In genomic region chr19:1108291-1109031, GRCh38 we compare ENCODE assay signal across 22 cellular contexts. TPM values are rescaled to one million over a fixed set of nuclear protein-coding genes. Genes with fewer than 3 reads are reported as not detected.
A peak's percentile ranks its signal among the peaks of the same experiment; 100 is the strongest.
DNase-seq lines count a peak whose midpoint lies in the region; ATAC-seq, FAIRE-seq and TF ChIP-seq lines count a peak whose summit lies in the region.
"Had no signal": no experiment of that assay in that cellular context is flagged by ENCODE, and none has a peak within 500 bp of the region (broad histone marks: within the 10 kb centered on the region; RNA-seq: fewer than 3 reads in every experiment).

No MANE protein-coding gene starts in this region.

- no peaks in the 10 kb centered on the region for H3K27me3 ChIP-seq in right cardiac atrium (ENCODE audit: control insufficient read depth, insufficient read depth)
- H3K27me3 ChIP-seq in H1 (replicated peaks in 1 of 4; ENCODE audit: control insufficient read depth in 3 of 4, extremely low read depth in 1 of 4, insufficient read depth in 3 of 4, low read length in 3 of 4), result no peaks in the 10 kb centered on the region
- H3K27me3 ChIP-seq: BLaER1 treated with 17β-estradiol and CSF1 and Interleukin-3, amounts not matched to agents 10 nM and 100 nM had no signal

- intact Hi-C loops in right cardiac atrium (cut with DNase I) (loop anchor here in 1 of 4 donors (10.0 kb wide), 1 partner anchor 84 kb away; the partner anchor contains the start of genes CNN2, RNU6-2 and TMEM259), Right ventricle myocardium superior (cut with DNase I) (no loop called here)

- H2AFZ ChIP-seq in H1 (ENCODE audit: low read length), result no peak overlapping the region
- H2AFZ ChIP-seq: PC-9 had no signal

- no peak for TF ChIP-seq CTCF in H1 (IDR thresholded peaks at IDR 0.05; ENCODE audit: control extremely low read depth in 1 of 3, insufficient read depth in 1 of 3, low read depth in 1 of 3, low read length in 3 of 3)

- H3K56ac ChIP-seq in H1 (replicated peaks; ENCODE audit: insufficient read length, low read depth, low read length), result no peak overlapping the region

- H3K4me1 ChIP-seq in right cardiac atrium (ENCODE audit: control insufficient read depth, insufficient read depth, low read length), result no peaks in the 10 kb centered on the region
- H3K4me1 ChIP-seq in H1 (replicated peaks in 1 of 4; ENCODE audit: control insufficient read depth in 3 of 4, insufficient read depth in 4 of 4, low read length in 3 of 4), result peaks cover 0 to 12% (median 6%) of the 10 kb centered on the region in 4 experiments; a peak in 5 of 7 replicates

- peaks cover 2% of the 10 kb centered on the region for H3K79me1 ChIP-seq in H1 (ENCODE audit: low read depth, low read length)

- DNase-seq in right cardiac atrium (peak in 2 of 3 donors; percentile 55 to 71), Right ventricle myocardium superior (no peak), H1 (ENCODE audit: low read depth in 1 of 2, low spot score in 2 of 2) (no peak), dermis blood vessel endothelial cell (no peak), DMS153 (lab: John Stamatoyannopoulos, UW) (no peak)
- DNase-seq in activated naive CD4-positive, alpha-beta T cell (lab: John Stamatoyannopoulos, UW), result no peak
- DNase-seq: DMS53, GOT3, NCI-H1048, NCI-H1417 treated with DMSO at 0.1 percent for 48 hours, NCI-H1694 treated with DMSO at 0.1 percent for 48 hours, NCI-H2081, NCI-H2227 treated with DMSO at 0.1 percent for 48 hours, NCI-H526 treated with DMSO at 0.1 percent for 48 hours, PC-9, RPMI8226, SHP77 treated with DMSO at 0.1 percent for 48 hours had no signal

- TF ChIP-seq POLR2A in H1 (IDR thresholded peaks at IDR 0.05; ENCODE audit: control extremely low read depth in 1 of 2, low read depth in 2 of 2, low read length in 2 of 2), result no peak

- H3K23ac ChIP-seq in H1 (ENCODE audit: insufficient read length), result no peak overlapping the region

- no peak for TF ChIP-seq RAD21 in Ishikawa (IDR thresholded peaks at IDR 0.05; ENCODE audit: low read depth)
- TF ChIP-seq RAD21 in H1 (IDR thresholded peaks at IDR 0.05 in 1 of 2, conservative IDR thresholded peaks at IDR 0.05 in 1 of 2; ENCODE audit: low read depth in 2 of 2, low read length in 2 of 2), result no peak

- no peak for FAIRE-seq in H1 (lab: Jason Lieb, UNC)
- FAIRE-seq: D721Med, HTR-8/SVneo had no signal

- H3K4me3 ChIP-seq in right cardiac atrium (ENCODE audit: low read length) (no peak overlapping the region), H1 (ENCODE audit: extremely low read depth in 1 of 4, insufficient read depth in 2 of 4, low read depth in 3 of 4, low read length in 4 of 4) (no peak overlapping the region)
- H3K4me3 ChIP-seq: PC-9 had no signal

- H2BK5ac ChIP-seq in H1 (ENCODE audit: low read depth, low read length), result no peak overlapping the region

- no peak overlapping the region for H3K27ac ChIP-seq in right cardiac atrium (ENCODE audit: low read length)
- no peak overlapping the region for H3K27ac ChIP-seq in H1 (ENCODE audit: low read depth, low read length)

- H3K79me2 ChIP-seq in H1 (ENCODE audit: control insufficient read depth in 1 of 2, insufficient read depth in 2 of 2, low read length in 2 of 2), result no peaks in the 10 kb centered on the region; a peak in 1 of 4 replicates

- H2BK15ac ChIP-seq in H1 (ENCODE audit: low read length), result no peak overlapping the region

- peaks cover 5 to 14% of the 10 kb centered on the region in 2 experiments for H4K20me1 ChIP-seq in H1 (replicated peaks in 1 of 2; ENCODE audit: control insufficient read depth in 1 of 2, insufficient read depth in 2 of 2, low read length in 2 of 2)

- no peak overlapping the region for H4K5ac ChIP-seq in H1 (ENCODE audit: insufficient read length, low read depth, low read length)

- CTCF ChIA-PET in H1 (lab: Charles Lee; ENCODE audit: partially characterized antibody), result interaction anchor here (1.1 kb wide), 1 partner anchor 10 kb away, joined by 5 read pairs; no protein-coding TSS in a partner anchor

- ATAC-seq in right cardiac atrium (no peak), Right ventricle myocardium superior (ENCODE audit: poor library complexity) (no peak), GM21367 (IDR thresholded peaks at IDR 0.05; ENCODE audit: unreplicated experiment) (no peak)

- H2BK20ac ChIP-seq in H1 (ENCODE audit: low read length), result no peak overlapping the region

- no peak for TF ChIP-seq EP300 in Ishikawa (IDR thresholded peaks at IDR 0.05; ENCODE audit: borderline replicate concordance)
- TF ChIP-seq EP300 in H1 (IDR thresholded peaks at IDR 0.05; ENCODE audit: borderline replicate concordance in 1 of 2, low read depth in 2 of 2, low read length in 2 of 2), result no peak

- H3K23me2 ChIP-seq in H1 (ENCODE audit: low read depth, low read length), result peaks cover 7% of the 10 kb centered on the region; the same call in 1 of the 2 replicates

- POLR2A ChIA-PET in H1 (lab: Charles Lee; ENCODE audit: partially characterized antibody), result interaction anchor here (1.0 to 9.8 kb wide), 6 partner anchors 10 to 121 kb away, joined by 3 to 116 read pairs (median 4); no protein-coding TSS in a partner anchor

- no peak overlapping the region for H3K9ac ChIP-seq in H1 (replicated peaks in 1 of 4; ENCODE audit: extremely low read depth in 1 of 4, low read depth in 3 of 4, low read length in 3 of 4)

- no peak overlapping the region for H4K8ac ChIP-seq in H1 (ENCODE audit: extremely low read depth, insufficient read depth, low read length)

- peaks cover 8 to 38% (median 17%) of the 10 kb centered on the region in 4 experiments; a peak in 6 of 8 replicates for H3K36me3 ChIP-seq in H1 (ENCODE audit: control insufficient read depth in 2 of 4, insufficient read depth in 4 of 4, low read length in 3 of 4)

- H3K14ac ChIP-seq in H1 (ENCODE audit: insufficient read length), result no peak overlapping the region

- no peaks in the 10 kb centered on the region for H3K9me3 ChIP-seq in right cardiac atrium (ENCODE audit: control insufficient read depth, low read length)
- no peaks in the 10 kb centered on the region for H3K9me3 ChIP-seq in H1 (ENCODE audit: insufficient read depth in 2 of 2, low read depth in 1 of 2, low read length in 1 of 2)
- H3K9me3 ChIP-seq: BLaER1 treated with 17β-estradiol and CSF1 and Interleukin-3, amounts not matched to agents 10 nM and 100 nM had no signal

- H3K4ac ChIP-seq in H1 (replicated peaks; ENCODE audit: insufficient read length, low read depth, low read length), result no peak overlapping the region

- no peak overlapping the region for H2AK5ac ChIP-seq in H1 (ENCODE audit: low read depth, low read length)

- no peak overlapping the region for H3K4me2 ChIP-seq in H1 (ENCODE audit: insufficient read depth in 1 of 2, low read depth in 2 of 2, low read length in 2 of 2)
- H3K4me2 ChIP-seq: PC-9 had no signal

- H2BK120ac ChIP-seq in H1 (replicated peaks; ENCODE audit: low read depth, low read length), result no peak overlapping the region

- WGBS in right cardiac atrium, result 93% methylated on average over 89 of the region's 89 CpGs
- WGBS in H1 (ENCODE audit: extremely low coverage in 1 of 2, insufficient coverage in 1 of 2, insufficient read length in 1 of 2, insufficient replicate concordance in 2 of 2, low coverage in 1 of 2, low lambda C conversion rate in 2 of 2, missing lambda C conversion rate in 1 of 2), 2 experiments, result 94% methylated on average over 52 of the region's 89 CpGs; no CpG with 5 or more reads in 1 of the 2 experiments

- H3K18ac ChIP-seq in H1 (ENCODE audit: extremely low read depth, low read length), result no peak overlapping the region

- no peak overlapping the region for H2BK12ac ChIP-seq in H1 (ENCODE audit: low read depth, low read length)

- no peak overlapping the region for H4K91ac ChIP-seq in H1 (replicated peaks; ENCODE audit: insufficient read length, low read length)

TF ChIP-seq in H1, 55 proteins besides CTCF, POLR2A, EP300 and RAD21 (continues in another document):
- no peak for TF ChIP-seq SP4 (IDR thresholded peaks at IDR 0.05; ENCODE audit: low read length)

RNA-seq across cellular contexts. Expression of gene GPX4, which starts 4.7 kb away (rescaled TPM):
- total RNA-seq in right cardiac atrium (100 to 1,000 TPM; 300 to 374 (median 359) TPM), Right ventricle myocardium superior (345 TPM), dermis blood vessel endothelial cell (281 and 591 TPM in 2 replicates)
- polyA plus RNA-seq in right cardiac atrium (713 TPM), H1 (2011; rRNA removed) (693 and 947 TPM in 2 replicates)
- total RNA-seq in H1 (2021; fragmentation: NEBNext Ultra II Directional; extraction: Animal tissue kit (Norgen Biotek cat#: 25700)), result 342 and 355 TPM in 2 replicates
- 779 TPM for polyA plus RNA-seq in H1 (2011; cell fraction: cytosol; rRNA removed)
- polyA plus RNA-seq in H1 (2011; cell fraction: nucleus; rRNA removed), result 730 TPM
- polyA plus RNA-seq in H1 (2012, experiment 1 of 2), result 475 to 711 TPM (median 640 TPM) in 4 replicates
- polyA plus RNA-seq in H1 (2012, experiment 2 of 2), result 958 TPM
- 575 TPM for polyA plus RNA-seq in H1 (2013, experiment 1 of 2)
- polyA plus RNA-seq in H1 (2013, experiment 2 of 2), result 562 TPM
- polyA minus RNA-seq in H1 (2011; rRNA and poly(A)+ RNA removed), result 186 and 191 TPM in 2 replicates
- 297 TPM for polyA minus RNA-seq in H1 (2011; cell fraction: cytosol; rRNA and poly(A)+ RNA removed)
- 155 TPM for polyA minus RNA-seq in H1 (2011; cell fraction: nucleus; rRNA and poly(A)+ RNA removed)

RNA-seq across cellular contexts. Expression of gene POLR2E, which starts 13.3 kb away (rescaled TPM):
- 100 to 1,000 TPM; 110 to 145 (median 131) TPM for total RNA-seq in right cardiac atrium
- 179 TPM for polyA plus RNA-seq in right cardiac atrium
- total RNA-seq in Right ventricle myocardium superior, result 146 TPM
- 274 and 281 TPM in 2 replicates for total RNA-seq in H1 (2021; fragmentation: NEBNext Ultra II Directional; extraction: Animal tissue kit (Norgen Biotek cat#: 25700))
- 381 and 483 TPM in 2 replicates for polyA plus RNA-seq in H1 (2011; rRNA removed)
- 378 TPM for polyA plus RNA-seq in H1 (2011; cell fraction: cytosol; rRNA removed)
- 283 TPM for polyA plus RNA-seq in H1 (2011; cell fraction: nucleus; rRNA removed)
- 286 to 416 TPM (median 379 TPM) in 4 replicates for polyA plus RNA-seq in H1 (2012, experiment 1 of 2)
- polyA plus RNA-seq in H1 (2012, experiment 2 of 2), result 296 TPM
- 195 TPM for polyA plus RNA-seq in H1 (2013, experiment 1 of 2)
- 204 TPM for polyA plus RNA-seq in H1 (2013, experiment 2 of 2)
- polyA minus RNA-seq in H1 (2011; rRNA and poly(A)+ RNA removed), result 110 and 140 TPM in 2 replicates
- 128 TPM for polyA minus RNA-seq in H1 (2011; cell fraction: cytosol; rRNA and poly(A)+ RNA removed)
- 125 TPM for polyA minus RNA-seq in H1 (2011; cell fraction: nucleus; rRNA and poly(A)+ RNA removed)
- total RNA-seq in dermis blood vessel endothelial cell, result 71.5 and 193 TPM in 2 replicates

RNA-seq across cellular contexts. Expression of gene ARHGAP45, which starts 41.5 kb away (rescaled TPM):
- total RNA-seq in right cardiac atrium (10 to 100 TPM in 1 of 4 donors, 1 to 10 TPM in 3; 7.7 to 10.4 (median 9.2) TPM), Right ventricle myocardium superior (5.1 TPM), dermis blood vessel endothelial cell (40.3 and 55.5 TPM in 2 replicates)
- polyA plus RNA-seq in right cardiac atrium (5.9 TPM), H1 (2011; rRNA removed) (31.4 and 40.2 TPM in 2 replicates)
- total RNA-seq in H1 (2021; fragmentation: NEBNext Ultra II Directional; extraction: Animal tissue kit (Norgen Biotek cat#: 25700)), result 41.8 and 43.6 TPM in 2 replicates
- 36.8 TPM for polyA plus RNA-seq in H1 (2011; cell fraction: cytosol; rRNA removed)
- polyA plus RNA-seq in H1 (2011; cell fraction: nucleus; rRNA removed), result 67.4 TPM
- 26.5 to 43.1 TPM (median 35.3 TPM) in 4 replicates for polyA plus RNA-seq in H1 (2012, experiment 1 of 2)
- polyA plus RNA-seq in H1 (2012, experiment 2 of 2), result 29.2 TPM
- polyA plus RNA-seq in H1 (2013, experiment 1 of 2), result 16.7 TPM
- 16.2 TPM for polyA plus RNA-seq in H1 (2013, experiment 2 of 2)
- 13.6 and 19.9 TPM in 2 replicates for polyA minus RNA-seq in H1 (2011; rRNA and poly(A)+ RNA removed)
- polyA minus RNA-seq in H1 (2011; cell fraction: cytosol; rRNA and poly(A)+ RNA removed), result 28.4 TPM
- 25.1 TPM for polyA minus RNA-seq in H1 (2011; cell fraction: nucleus; rRNA and poly(A)+ RNA removed)

Comparison
In these comparisons a context has a peak if more than half of its experiments do, and no peak if none do; other contexts are left out.
1. DNase-seq: peak in right cardiac atrium (2 of 3); none in Right ventricle myocardium superior (single experiment), H1 (0 of 2), dermis blood vessel endothelial cell (single experiment), activated naive CD4-positive, alpha-beta T cell (0 of 4) and DMS153 (single experiment).